In the genomic region with DNA sequence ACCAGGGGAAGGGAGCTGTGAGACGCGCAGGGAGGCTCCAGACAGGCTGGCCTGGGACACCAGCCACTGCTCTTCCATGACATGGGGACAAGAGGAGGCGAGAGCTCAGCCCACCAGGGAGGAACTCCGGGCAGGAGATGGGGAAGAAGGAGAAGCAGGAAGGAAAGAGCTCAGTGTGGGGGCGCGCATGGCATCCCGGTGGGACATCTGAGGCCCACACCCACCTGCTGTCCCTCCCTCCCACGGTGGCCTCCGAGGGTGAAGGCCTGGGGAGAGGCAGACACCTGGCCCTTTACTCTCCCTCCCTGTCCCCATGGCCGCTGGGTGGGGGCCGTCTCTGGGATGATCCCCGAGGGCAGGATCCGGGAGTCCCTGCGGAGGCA, we compare ENCODE assay signal across 6 cellular contexts. TPM values are rescaled to one million over a fixed set of nuclear protein-coding genes. Genes with fewer than 3 reads are reported as not detected.
DNase-seq lines count a peak whose midpoint lies in the region; ATAC-seq and TF ChIP-seq lines count a peak whose summit lies in the region.
"Not testable (repeated sequence)": the region's sequence is repeated elsewhere in the genome, so short reads cannot be mapped to it uniquely, and the experiment has no call there.

No MANE protein-coding gene starts in this region.

- not testable (repeated sequence) for H3K36me3 Mint-ChIP-seq in T-helper 2 cell treated with Interferon-gamma antibody and Interleukin-4, amounts not matched to agents 5 μg/mL and 100 μg/mL, for 36 hours (ENCODE audit: low read depth)

- 0 out of 2 replicates have a peak overlapping the region, but pooled peaks have one; percentile 17 for H3K9ac ChIP-seq in HCT116 (ENCODE audit: low read length)
- H3K9ac ChIP-seq in trophoblast cell (ENCODE audit: low read length) = not testable (repeated sequence)

- not testable (repeated sequence) for H3K36me3 ChIP-seq in HCT116 (ENCODE audit: control insufficient read depth in 1 of 2, insufficient read depth in 2 of 2, low read length in 2 of 2); brain microvascular endothelial cell (replicated peaks); trophoblast cell (ENCODE audit: control insufficient read depth in 1 of 2, insufficient read depth in 2 of 2, low read length in 2 of 2)

- not testable (repeated sequence) for H3K27me3 ChIP-seq in HCT116 (ENCODE audit: insufficient read depth, low read length); brain microvascular endothelial cell (replicated peaks); trophoblast cell (ENCODE audit: insufficient read depth, low read length)

- H2BK5ac ChIP-seq in trophoblast cell (ENCODE audit: low read depth, low read length, poor library complexity) = not testable (repeated sequence)

- H2BK120ac ChIP-seq in trophoblast cell (ENCODE audit: insufficient read depth, low read length, poor library complexity) = peak overlapping the region; percentile 11

- not testable (repeated sequence) for H3K79me1 ChIP-seq in trophoblast cell (ENCODE audit: low read length)

- not testable (repeated sequence) for TF ChIP-seq CTCF in 22Rv1 (IDR thresholded peaks at IDR 0.05); HCT116 (IDR thresholded peaks at IDR 0.05 in 2 of 3, conservative IDR thresholded peaks at IDR 0.05 in 1 of 3; ENCODE audit: borderline replicate concordance in 1 of 3, insufficient read depth in 1 of 3, low read depth in 2 of 3, low read length in 2 of 3); brain microvascular endothelial cell (IDR thresholded peaks at IDR 0.05; ENCODE audit: low read depth, low read length, missing control alignments)

- BruUV-seq in HCT116 (replicated peaks; lab: Mats Ljungman, UMichigan) = not testable (repeated sequence)

- not testable (repeated sequence) for H3K9me3 ChIP-seq in HCT116 (ENCODE audit: control insufficient read depth in 1 of 2, insufficient read depth in 1 of 2, low read depth in 1 of 2, low read length in 2 of 2); iPS-18c (ENCODE audit: control insufficient read depth, insufficient read depth, low read length); trophoblast cell (ENCODE audit: insufficient read depth, low read depth, low read length)

- not testable (repeated sequence) for H3K4ac ChIP-seq in trophoblast cell (ENCODE audit: low read depth, low read length)

- peaks cover 15% of the 10 kb centered on the region for H3K4me1 Mint-ChIP-seq in T-helper 2 cell treated with Interferon-gamma antibody and Interleukin-4, amounts not matched to agents 5 μg/mL and 100 μg/mL, for 36 hours (ENCODE audit: low read depth)

- H4K12ac ChIP-seq in trophoblast cell (ENCODE audit: low read depth, low read length) = not testable (repeated sequence)

- TF ChIP-seq POLR2A in HCT116 (IDR thresholded peaks at IDR 0.05; ENCODE audit: borderline replicate concordance, extremely low read depth, insufficient read depth, insufficient read length) = not testable (repeated sequence)

- not testable (repeated sequence) for ATAC-seq in HCT116

- in situ Hi-C loops in brain microvascular endothelial cell (cut with HindIII; ENCODE audit: low pct_ligation_motif_present, low sequenced_read_pairs) = not testable (repeated sequence)

- H3K4me1 ChIP-seq in HCT116 (ENCODE audit: control insufficient read depth in 1 of 2, insufficient read depth in 2 of 2, low read length in 2 of 2) = peaks cover 16 to 19% of the 10 kb centered on the region in 2 experiments; a peak in 3 of 4 replicates
- H3K4me1 ChIP-seq in trophoblast cell (ENCODE audit: control insufficient read depth in 1 of 2, insufficient read depth in 2 of 2, low read length in 2 of 2) = not testable (repeated sequence)

- peak overlapping the region; percentile 92 for H3K4me3 Mint-ChIP-seq in T-helper 2 cell treated with Interferon-gamma antibody and Interleukin-4, amounts not matched to agents 5 μg/mL and 100 μg/mL, for 36 hours

- not testable (repeated sequence) for H2AFZ ChIP-seq in HCT116 (ENCODE audit: low read depth, low read length, poor library complexity, severe bottlenecking); trophoblast cell (ENCODE audit: insufficient read depth, low read length, poor library complexity)

- intact Hi-C loops in HCT116 (cut with micrococcal nuclease) = not testable (repeated sequence)

- H4K20me1 ChIP-seq in HCT116 (ENCODE audit: insufficient read depth) = not testable (repeated sequence)

- not testable (repeated sequence) for H3K23ac ChIP-seq in trophoblast cell (ENCODE audit: low read length)

- not testable (repeated sequence) for H3K18ac ChIP-seq in trophoblast cell (ENCODE audit: low read length)

- H3K27ac ChIP-seq in 22Rv1 (peak overlapping the region; percentile 76), HCT116 (ENCODE audit: low read depth, low read length) (peak overlapping the region; percentile 87)
- H3K27ac ChIP-seq in brain microvascular endothelial cell; trophoblast cell (ENCODE audit: low read depth, low read length): not testable (repeated sequence)

- H3K14ac ChIP-seq in trophoblast cell (ENCODE audit: low read length) = not testable (repeated sequence)

- H4K8ac ChIP-seq in trophoblast cell (ENCODE audit: low read depth, low read length) = peak overlapping the region; percentile 17

- CTCF ChIA-PET in HCT116 (lab: Charles Lee) = not testable (repeated sequence)

- H3K79me2 ChIP-seq in HCT116 (ENCODE audit: insufficient read depth, low read length); trophoblast cell (ENCODE audit: control insufficient read depth, insufficient read depth, low read length, poor library complexity): not testable (repeated sequence)

- POLR2A ChIA-PET in HCT116 (lab: Charles Lee) = not testable (repeated sequence)

- H3K27ac Mint-ChIP-seq in T-helper 2 cell treated with Interferon-gamma antibody and Interleukin-4, amounts not matched to agents 5 μg/mL and 100 μg/mL, for 36 hours = peak overlapping the region; percentile 76

- not testable (repeated sequence) for DNase-seq in HCT116 (ENCODE audit: low read depth, low spot score); T-helper 2 cell treated with Interferon-gamma antibody and Interleukin-4, amounts not matched to agents 5 μg/mL and 100 μg/mL, for 36 hours (ENCODE audit: low spot score); brain microvascular endothelial cell; trophoblast cell

- not testable (repeated sequence) for H3K9me2 ChIP-seq in HCT116 (ENCODE audit: insufficient read depth)

- not testable (repeated sequence) for H3K27me3 Mint-ChIP-seq in T-helper 2 cell treated with Interferon-gamma antibody and Interleukin-4, amounts not matched to agents 5 μg/mL and 100 μg/mL, for 36 hours (ENCODE audit: low read depth)

- H3K4me3 ChIP-seq in HCT116 (replicated peaks in 1 of 2; ENCODE audit: low read depth in 1 of 2, low read length in 2 of 2) (peak overlapping the region; percentile 28 to 30), brain microvascular endothelial cell (ENCODE audit: low read depth, low read length) (peak overlapping the region; percentile 22), iPS-18c (ENCODE audit: insufficient read depth, low read depth, low read length) (peak overlapping the region; percentile 11; the same call in 1 of the 2 replicates), trophoblast cell (ENCODE audit: low read depth, low read length) (peak overlapping the region; percentile 18)

- H4K91ac ChIP-seq in trophoblast cell (ENCODE audit: low read depth, low read length) = not testable (repeated sequence)

- peak overlapping the region; percentile 94 for H3K4me2 ChIP-seq in HCT116 (ENCODE audit: low read length)
- not testable (repeated sequence) for H3K4me2 ChIP-seq in trophoblast cell (ENCODE audit: low read length)

- WGBS in trophoblast cell (ENCODE audit: extremely low coverage, insufficient coverage, insufficient read length) = no CpG with 5 or more reads among the region's 14 CpGs

- H2BK12ac ChIP-seq in trophoblast cell (ENCODE audit: low read length) = not testable (repeated sequence)

- RAD21 ChIA-PET in HCT116 (lab: Charles Lee; ENCODE audit: low non-redundant PET in 1 of 2, low total read pairs in 2 of 2, uncharacterized antibody in 2 of 2, unreplicated experiment in 2 of 2) = not testable (repeated sequence)

- not testable (repeated sequence) for H2AK5ac ChIP-seq in trophoblast cell (ENCODE audit: low read length)

- not testable (repeated sequence) for H3K9me3 Mint-ChIP-seq in T-helper 2 cell treated with Interferon-gamma antibody and Interleukin-4, amounts not matched to agents 5 μg/mL and 100 μg/mL, for 36 hours

- not testable (repeated sequence) for TF ChIP-seq RAD21 in HCT116 (IDR thresholded peaks at IDR 0.05; ENCODE audit: low read depth)

RNA-seq across cellular contexts. Expression of a gene that starts 0.5 kb away (rescaled TPM):
- total RNA-seq in HCT116 (2021; ENCODE audit: unreplicated experiment) = 11.1 TPM
- 7.9 and 9.7 TPM in 2 replicates for polyA plus RNA-seq in HCT116 (2012)
- polyA plus RNA-seq in trophoblast cell (2013) = 4.4 and 4.6 TPM in 2 replicates

RNA-seq across cellular contexts. Expression of a gene that starts 19.2 kb away (rescaled TPM):
- 3.3 TPM for total RNA-seq in HCT116 (2021; ENCODE audit: unreplicated experiment)
- 1.1 and 1.8 TPM in 2 replicates for polyA plus RNA-seq in HCT116 (2012)
- polyA plus RNA-seq in trophoblast cell (2013) = 1.9 and 2.1 TPM in 2 replicates

RNA-seq across cellular contexts. Expression of a gene that starts 26.1 kb away (rescaled TPM):
- 40.2 TPM for total RNA-seq in HCT116 (2021; ENCODE audit: unreplicated experiment)
- polyA plus RNA-seq in HCT116 (2012) = 34.2 and 37.9 TPM in 2 replicates
- polyA plus RNA-seq in trophoblast cell (2013) = 34.2 and 34.6 TPM in 2 replicates

RNA-seq across cellular contexts. Expression of a gene that starts 36.9 kb away (rescaled TPM):
- total RNA-seq in HCT116 (2021; ENCODE audit: unreplicated experiment) = 0.71 TPM
- 1.1 and 1.4 TPM in 2 replicates for polyA plus RNA-seq in HCT116 (2012)
- 1.4 and 1.8 TPM in 2 replicates for polyA plus RNA-seq in trophoblast cell (2013)

RNA-seq across cellular contexts. Expression of a gene that starts 56.9 kb away (rescaled TPM):
- total RNA-seq in HCT116 (2021; ENCODE audit: unreplicated experiment) = 1.8 TPM
- polyA plus RNA-seq in HCT116 (2012) = 1.1 and 2.5 TPM in 2 replicates
- polyA plus RNA-seq in trophoblast cell (2013) = 0.94 and 1.1 TPM in 2 replicates
